Comparison of ENCODE assay signal across 18 cellular contexts in genomic region chr5:160525471-160526261, GRCh38.
"Had no signal": no experiment of that assay in that cellular context is flagged by ENCODE, and none has a peak within 500 bp of the region (broad histone marks: within the 10 kb centered on the region; RNA-seq: fewer than 3 reads in every experiment).

No MANE protein-coding gene starts in this region.

- FAIRE-seq: bronchial epithelial cell, endometrium, keratinocyte had no signal

- H3K4me3 ChIP-seq: coronary artery, neural progenitor cell, upper lobe of left lung had no signal

- H3K36me3 Mint-ChIP-seq: mesothelial cell of epicardium; neural progenitor cell; stimulated activated effector memory CD8-positive, alpha-beta T cell treated with anti-CD3 and anti-CD28 coated beads, Interleukin-12 subunit alpha, Interleukin-12 subunit beta, amount 100 ng/mL, for 72 hours had no signal

- H3K27ac ChIP-seq: coronary artery, neural progenitor cell, upper lobe of left lung, VCaP had no signal

- H3K9ac ChIP-seq: neural progenitor cell had no signal

- H3K4me1 ChIP-seq: neural progenitor cell, upper lobe of left lung had no signal

- H3K9me3 Mint-ChIP-seq: mesothelial cell of epicardium; neural progenitor cell; stimulated activated effector memory CD8-positive, alpha-beta T cell treated with anti-CD3 and anti-CD28 coated beads, Interleukin-12 subunit alpha, Interleukin-12 subunit beta, amount 100 ng/mL, for 72 hours had no signal

- H3K36me3 ChIP-seq: neural progenitor cell, upper lobe of left lung had no signal

- H3K9me3 ChIP-seq: upper lobe of left lung had no signal

- DNase-seq: activated CD4-positive, alpha-beta T cell treated with anti-CD3 and anti-CD28 coated beads, Interleukin-2, amount 50 U/mL, for 1 hour; activated CD8-positive, alpha-beta T cell treated with anti-CD3 and anti-CD28 coated beads, Interleukin-2, amount 10 ng/mL, durations not matched to agents 7 days and 5 days; cerebellar nuclear complex; erythroblast; foreskin fibroblast; naive thymus-derived CD8-positive, alpha-beta T cell; posterior cingulate gyrus; retina; stimulated activated CD4-positive, alpha-beta T cell treated with anti-CD3 and anti-CD28 coated beads, Interleukin-1b, Interleukin-23, amount 100 ng/mL, for 48 hours; upper lobe of left lung had no signal

- H3K27ac Mint-ChIP-seq: activated CD8-positive, alpha-beta T cell treated with anti-CD3 and anti-CD28 coated beads, Interleukin-2, amount 10 ng/mL, durations not matched to agents 7 days and 5 days; mesothelial cell of epicardium; naive thymus-derived CD8-positive, alpha-beta T cell; neural progenitor cell; stimulated activated effector memory CD8-positive, alpha-beta T cell treated with anti-CD3 and anti-CD28 coated beads, Interleukin-12 subunit alpha, Interleukin-12 subunit beta, amount 100 ng/mL, for 72 hours had no signal

- H3K27me3 ChIP-seq: neural progenitor cell, upper lobe of left lung had no signal

- H3K4me3 Mint-ChIP-seq: activated CD8-positive, alpha-beta T cell treated with anti-CD3 and anti-CD28 coated beads, Interleukin-2, amount 10 ng/mL, durations not matched to agents 7 days and 5 days; mesothelial cell of epicardium; naive thymus-derived CD8-positive, alpha-beta T cell; neural progenitor cell; stimulated activated effector memory CD8-positive, alpha-beta T cell treated with anti-CD3 and anti-CD28 coated beads, Interleukin-12 subunit alpha, Interleukin-12 subunit beta, amount 100 ng/mL, for 72 hours had no signal
